In the genomic region with DNA sequence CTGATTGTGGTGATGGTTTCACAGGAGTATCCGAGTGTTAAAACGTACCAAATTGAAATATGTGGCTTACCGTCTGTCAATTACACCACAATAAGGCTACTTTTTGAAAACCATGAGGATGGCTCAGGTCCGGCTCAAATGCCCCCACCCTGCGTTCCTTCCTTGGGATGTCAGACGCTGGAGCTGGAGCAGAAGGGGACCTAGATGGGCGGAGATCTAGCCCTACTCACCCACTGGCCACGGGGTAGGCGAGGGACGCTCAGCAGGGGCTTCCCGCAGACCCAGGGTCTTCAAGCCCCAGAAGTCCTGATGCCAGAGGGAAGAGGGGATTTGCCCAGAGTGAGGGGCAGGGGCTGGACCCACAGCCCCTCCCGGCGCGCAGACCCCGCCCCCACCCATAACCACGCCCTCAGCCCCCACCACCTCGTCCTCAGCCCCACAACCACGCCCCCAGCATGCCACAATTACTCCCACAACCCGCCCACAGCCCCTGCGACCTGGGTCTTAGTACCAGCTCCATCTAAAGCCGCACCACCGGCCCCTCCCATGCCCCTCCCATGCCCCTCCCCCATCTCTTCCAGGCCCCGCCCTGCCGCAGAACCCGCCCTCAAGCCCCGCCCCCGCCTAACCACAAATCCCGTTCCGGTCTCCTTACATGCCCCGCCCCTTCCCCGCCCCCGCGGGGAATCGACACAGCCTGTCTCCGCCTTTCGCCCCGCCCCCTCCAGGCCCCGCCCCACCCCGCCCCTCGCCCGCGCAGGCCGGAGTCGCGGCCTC, we compare ENCODE assay signal across 2 cellular contexts.
TF ChIP-seq lines count a peak whose summit lies in the region.

A gene with protein sequence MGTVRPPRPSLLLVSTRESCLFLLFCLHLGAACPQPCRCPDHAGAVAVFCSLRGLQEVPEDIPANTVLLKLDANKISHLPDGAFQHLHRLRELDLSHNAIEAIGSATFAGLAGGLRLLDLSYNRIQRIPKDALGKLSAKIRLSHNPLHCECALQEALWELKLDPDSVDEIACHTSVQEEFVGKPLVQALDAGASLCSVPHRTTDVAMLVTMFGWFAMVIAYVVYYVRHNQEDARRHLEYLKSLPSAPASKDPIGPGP (plus strand): TSS at position 764 of the 777 bp plus-strand sequence. CDS start 1,135 bp downstream, outside the sequence.

TF ChIP-seq in A549, 52 proteins besides CTCF, POLR2A, EP300 and RAD21 (continued from another document):
- TF ChIP-seq, protein P1, sequence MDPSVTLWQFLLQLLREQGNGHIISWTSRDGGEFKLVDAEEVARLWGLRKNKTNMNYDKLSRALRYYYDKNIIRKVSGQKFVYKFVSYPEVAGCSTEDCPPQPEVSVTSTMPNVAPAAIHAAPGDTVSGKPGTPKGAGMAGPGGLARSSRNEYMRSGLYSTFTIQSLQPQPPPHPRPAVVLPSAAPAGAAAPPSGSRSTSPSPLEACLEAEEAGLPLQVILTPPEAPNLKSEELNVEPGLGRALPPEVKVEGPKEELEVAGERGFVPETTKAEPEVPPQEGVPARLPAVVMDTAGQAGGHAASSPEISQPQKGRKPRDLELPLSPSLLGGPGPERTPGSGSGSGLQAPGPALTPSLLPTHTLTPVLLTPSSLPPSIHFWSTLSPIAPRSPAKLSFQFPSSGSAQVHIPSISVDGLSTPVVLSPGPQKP (IDR thresholded peaks at IDR 0.05; ENCODE audit: low read depth, low read length) = no peak
- TF ChIP-seq GATA3 (IDR thresholded peaks at IDR 0.05; ENCODE audit: borderline replicate concordance) (no peak), POLR2AphosphoS2 (conservative IDR thresholded peaks at IDR 0.05; ENCODE audit: low read length) (no peak), ZSCAN20 (CRISPR knock-in tag; IDR thresholded peaks at IDR 0.05) (no peak), HOXA7 (CRISPR knock-in tag; IDR thresholded peaks at IDR 0.05) (no peak), ZNF302 (CRISPR knock-in tag; IDR thresholded peaks at IDR 0.05) (no peak)

TF ChIP-seq in endothelial cell of umbilical vein, 7 proteins besides CTCF, POLR2A, EP300 and RAD21 (continued from another document):
- TF ChIP-seq FOS (IDR thresholded peaks at IDR 0.05; ENCODE audit: borderline replicate concordance, insufficient read depth, low read length) = no peak
